10 cellular contexts compared by ENCODE assay signal in the genomic region with DNA sequence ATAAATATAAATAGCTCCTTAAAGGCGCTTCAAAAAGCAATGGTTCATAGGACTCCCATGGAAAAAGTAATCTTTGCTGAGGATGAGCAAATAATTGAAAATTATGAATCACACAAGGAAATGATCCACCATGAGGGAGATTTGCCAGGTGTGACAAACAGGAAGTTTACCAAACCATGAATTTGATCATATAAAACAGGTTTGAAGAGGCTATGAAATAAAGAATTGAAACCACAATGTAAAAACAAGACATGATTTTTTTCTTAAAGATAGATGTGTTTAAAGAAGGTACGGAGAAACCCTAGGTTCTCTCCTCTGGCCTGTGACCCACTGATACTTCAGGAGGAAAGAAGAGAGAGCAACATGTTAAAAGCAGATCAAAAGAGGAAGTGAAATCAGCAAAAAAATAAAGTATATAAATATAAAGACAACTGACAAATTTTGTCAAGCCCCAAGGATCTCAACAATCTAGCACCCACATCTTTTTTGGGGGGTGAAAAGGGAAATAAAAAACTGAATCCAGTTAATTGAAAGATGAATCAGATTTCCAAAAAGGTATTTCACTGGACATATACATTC.
A peak's percentile ranks its signal among the peaks of the same experiment; 100 is the strongest.
DNase-seq lines count a peak whose midpoint lies in the region; ATAC-seq and TF ChIP-seq lines count a peak whose summit lies in the region.
"Had no signal": no experiment of that assay in that cellular context is flagged by ENCODE, and none has a peak within 500 bp of the region (broad histone marks: within the 10 kb centered on the region; RNA-seq: fewer than 3 reads in every experiment).

No MANE protein-coding gene starts in this region.

- no peak overlapping the region for H3K9ac ChIP-seq in mammary epithelial cell (ENCODE audit: insufficient read depth, low read length)

- 96% methylated on average over 2 of the region's 2 CpGs for WGBS in mammary epithelial cell (ENCODE audit: low coverage, missing lambda C conversion rate)
- WGBS in prostate gland = 80% methylated on average over 2 of the region's 2 CpGs

- in situ Hi-C loops in mammary epithelial cell (cut with MboI; ENCODE audit: low sequenced_read_pairs in 2 of 2) = no loop called here

- peaks cover 9% of the 10 kb centered on the region for H3K4me1 Mint-ChIP-seq in activated CD4-positive, alpha-beta memory T cell treated with anti-CD3 and anti-CD28 coated beads for 36 hours (ENCODE audit: low read depth)

- no peaks in the 10 kb centered on the region for H3K27me3 Mint-ChIP-seq in activated CD4-positive, alpha-beta memory T cell treated with anti-CD3 and anti-CD28 coated beads for 36 hours

- DNase-seq in mammary epithelial cell (peak; percentile 50), prostate gland (ENCODE audit: low spot score) (no peak)
- DNase-seq in stimulated activated naive CD4-positive, alpha-beta T cell (lab: John Stamatoyannopoulos, UW) = no peak
- DNase-seq in activated CD4-positive, alpha-beta memory T cell treated with anti-CD3 and anti-CD28 coated beads for 36 hours = no peak
- no peak for DNase-seq in activated naive CD4-positive, alpha-beta T cell treated with Interleukin-2 at 50 U/mL for 16 hours

- peaks cover 36% of the 10 kb centered on the region for H3K36me3 Mint-ChIP-seq in activated CD4-positive, alpha-beta memory T cell treated with anti-CD3 and anti-CD28 coated beads for 36 hours

- no peaks in the 10 kb centered on the region for H4K20me1 ChIP-seq in mammary epithelial cell (ENCODE audit: insufficient read depth, low read length)

- H3K4me3 ChIP-seq in mammary epithelial cell (replicated peaks in 1 of 3; ENCODE audit: insufficient read depth in 1 of 3, low read depth in 2 of 3, low read length in 3 of 3) = no peak overlapping the region
- no peak overlapping the region for H3K4me3 ChIP-seq in prostate gland
- H3K4me3 ChIP-seq: lung had no signal

- H3K9me3 Mint-ChIP-seq in activated CD4-positive, alpha-beta memory T cell treated with anti-CD3 and anti-CD28 coated beads for 36 hours = peaks cover 12% of the 10 kb centered on the region

- peaks cover 43% of the 10 kb centered on the region for H3K79me2 ChIP-seq in mammary epithelial cell (ENCODE audit: insufficient read depth, low read length)

- ATAC-seq in GM18498 (IDR thresholded peaks at IDR 0.05; ENCODE audit: unreplicated experiment) (peak; percentile 89), GM21447 (IDR thresholded peaks at IDR 0.05; ENCODE audit: unreplicated experiment) (peak; percentile 71), HG03439 (IDR thresholded peaks at IDR 0.05; ENCODE audit: unreplicated experiment) (peak; percentile 72)
- ATAC-seq: Panc1 had no signal

- POLR2A ChIA-PET in activated CD4-positive, alpha-beta memory T cell treated with anti-CD3 and anti-CD28 coated beads for 36 hours (lab: Charles Lee) = no interaction called here

- no peak overlapping the region for H3K4me3 Mint-ChIP-seq in activated CD4-positive, alpha-beta memory T cell treated with anti-CD3 and anti-CD28 coated beads for 36 hours

- H3K36me3 ChIP-seq in mammary epithelial cell (ENCODE audit: insufficient read depth, low read length) (no peaks in the 10 kb centered on the region), prostate gland (no peaks in the 10 kb centered on the region)

- H2AFZ ChIP-seq in mammary epithelial cell (ENCODE audit: low read depth, low read length) = no peak overlapping the region

- TF ChIP-seq CTCF in mammary epithelial cell (conservative IDR thresholded peaks at IDR 0.05 in 1 of 2, IDR thresholded peaks at IDR 0.05 in 1 of 2; ENCODE audit: extremely low read depth in 1 of 2, insufficient read depth in 1 of 2, low read depth in 1 of 2, low read length in 2 of 2) = no peak
- no peak for TF ChIP-seq CTCF in prostate gland (IDR thresholded peaks at IDR 0.05)

- H3K27ac Mint-ChIP-seq in activated CD4-positive, alpha-beta memory T cell treated with anti-CD3 and anti-CD28 coated beads for 36 hours = no peak overlapping the region

- H3K27ac ChIP-seq in mammary epithelial cell (ENCODE audit: insufficient read depth, low read depth, low read length) (no peak overlapping the region), prostate gland (no peak overlapping the region)

- dilution Hi-C loops in mammary epithelial cell (cut with HindIII; ENCODE audit: low sequenced_read_pairs) = no loop called here

- no peak overlapping the region for H3K4me2 ChIP-seq in mammary epithelial cell (ENCODE audit: insufficient read depth, low read depth, low read length)

- intact Hi-C loops in mammary epithelial cell (cut with micrococcal nuclease) (no loop called here), prostate gland (cut with DNase I) (no loop called here)
- intact Hi-C loops in activated CD4-positive, alpha-beta memory T cell treated with anti-CD3 and anti-CD28 coated beads for 36 hours (cut with micrococcal nuclease) = no loop called here

- H3K9me3 ChIP-seq in mammary epithelial cell (replicated peaks; ENCODE audit: insufficient read depth, low read length) = no peaks in the 10 kb centered on the region
- no peaks in the 10 kb centered on the region for H3K9me3 ChIP-seq in prostate gland

- CTCF ChIA-PET in mammary epithelial cell (lab: Charles Lee; ENCODE audit: low non-redundant PET) = no interaction called here
- CTCF ChIA-PET in activated CD4-positive, alpha-beta memory T cell treated with anti-CD3 and anti-CD28 coated beads for 36 hours (lab: Charles Lee) = no interaction called here

- TF ChIP-seq POLR2A in prostate gland (IDR thresholded peaks at IDR 0.05) = no peak

- H3K4me1 ChIP-seq in mammary epithelial cell (ENCODE audit: insufficient read depth, low read length) = no peaks in the 10 kb centered on the region
- H3K4me1 ChIP-seq in prostate gland (replicated peaks) = no peaks in the 10 kb centered on the region

- H3K27me3 ChIP-seq in mammary epithelial cell (ENCODE audit: insufficient read depth, low read length) = no peaks in the 10 kb centered on the region
- H3K27me3 ChIP-seq in prostate gland (replicated peaks; ENCODE audit: insufficient read depth) = no peaks in the 10 kb centered on the region

- no TSS peak for BruUV-seq in mammary epithelial cell (replicated peaks; lab: Mats Ljungman, UMichigan)
